Comparison of ENCODE assay signal across 30 cellular contexts in genomic region chr7:69130421-69130820, GRCh38.
"Had no signal": no experiment of that assay in that cellular context is flagged by ENCODE, and none has a peak within 500 bp of the region (broad histone marks: within the 10 kb centered on the region; RNA-seq: fewer than 3 reads in every experiment).

No MANE protein-coding gene starts in this region.

- H3K4me3 ChIP-seq: ascending aorta, breast epithelium, cardiac muscle cell, colonic mucosa, esophagus squamous epithelium had no signal

- H3K9me3 ChIP-seq: ascending aorta, breast epithelium, colonic mucosa, esophagus squamous epithelium had no signal

- H3K9me3 Mint-ChIP-seq: activated B cell treated with CpG ODN at 0.5 μM for 24 hours had no signal

- H3K27ac Mint-ChIP-seq: activated B cell treated with CpG ODN at 0.5 μM for 24 hours; activated CD4-positive, alpha-beta memory T cell treated with anti-CD3 and anti-CD28 coated beads for 36 hours; activated CD4-positive, alpha-beta T cell treated with anti-CD3 and anti-CD28 coated beads for 36 hours; activated CD4-positive, alpha-beta T cell treated with anti-CD3 and anti-CD28 coated beads, Interleukin-2, amount 10 ng/mL, durations not matched to agents 24 days and 14 days; activated CD8-positive, alpha-beta T cell treated with anti-CD3 and anti-CD28 coated beads, Interleukin-2, amount 10 ng/mL, durations not matched to agents 7 days and 5 days; activated naive CD4-positive, alpha-beta T cell treated with anti-CD3 and anti-CD28 coated beads, Interleukin-2, amount 10 ng/mL, durations not matched to agents 7 days and 5 days; activated naive CD4-positive, alpha-beta T cell treated with anti-CD3 and anti-CD28 coated beads, Interleukin-2, amount 50 U/mL, for 72 hours; activated naive CD8-positive, alpha-beta T cell treated with anti-CD3 and anti-CD28 coated beads, Interleukin-2, amount 10 ng/mL, durations not matched to agents 7 days and 5 days; activated T-cell treated with anti-CD3 and anti-CD28 coated beads, Interleukin-2, amount 50 U/mL, for 24 hours; activated T-cell treated with anti-CD3 and anti-CD28 coated beads, Interleukin-2, amount 50 U/mL, for 72 hours; T-helper 17 cell; T-helper 2 cell treated with Interferon-gamma antibody and Interleukin-4, amounts not matched to agents 5 μg/mL and 100 μg/mL, for 36 hours had no signal

- H3K4me1 ChIP-seq: ascending aorta, breast epithelium, colonic mucosa, esophagus squamous epithelium had no signal

- H3K4me3 Mint-ChIP-seq: activated B cell treated with CpG ODN at 0.5 μM for 24 hours; activated CD4-positive, alpha-beta memory T cell treated with anti-CD3 and anti-CD28 coated beads for 36 hours; activated CD4-positive, alpha-beta T cell treated with anti-CD3 and anti-CD28 coated beads for 36 hours; activated CD4-positive, alpha-beta T cell treated with anti-CD3 and anti-CD28 coated beads, Interleukin-2, amount 10 ng/mL, durations not matched to agents 24 days and 14 days; activated CD8-positive, alpha-beta T cell treated with anti-CD3 and anti-CD28 coated beads, Interleukin-2, amount 10 ng/mL, durations not matched to agents 7 days and 5 days; activated naive CD4-positive, alpha-beta T cell treated with anti-CD3 and anti-CD28 coated beads, Interleukin-2, amount 10 ng/mL, durations not matched to agents 7 days and 5 days; activated naive CD8-positive, alpha-beta T cell treated with anti-CD3 and anti-CD28 coated beads, Interleukin-2, amount 10 ng/mL, durations not matched to agents 7 days and 5 days; activated T-cell treated with anti-CD3 and anti-CD28 coated beads, Interleukin-2, amount 50 U/mL, for 24 hours; activated T-cell treated with anti-CD3 and anti-CD28 coated beads, Interleukin-2, amount 50 U/mL, for 72 hours; T-helper 17 cell; T-helper 2 cell treated with Interferon-gamma antibody and Interleukin-4, amounts not matched to agents 5 μg/mL and 100 μg/mL, for 36 hours had no signal

- H3K36me3 ChIP-seq: ascending aorta, breast epithelium, cardiac muscle cell, colonic mucosa, esophagus squamous epithelium, WERI-Rb-1 had no signal

- ATAC-seq: activated CD4-positive, alpha-beta T cell treated with anti-CD3 and anti-CD28 coated beads for 36 hours; activated CD8-positive, alpha-beta T cell treated with anti-CD3 and anti-CD28 coated beads, Interleukin-2, amount 10 ng/mL, durations not matched to agents 7 days and 5 days; activated naive CD4-positive, alpha-beta T cell treated with anti-CD3 and anti-CD28 coated beads, Interleukin-2, amount 50 U/mL, for 72 hours; activated T-cell treated with anti-CD3 and anti-CD28 coated beads, Interleukin-2, amount 50 U/mL, for 72 hours; T-helper 17 cell had no signal

- H3K27me3 ChIP-seq: ascending aorta, colonic mucosa had no signal

- H3K27me3 Mint-ChIP-seq: activated CD4-positive, alpha-beta memory T cell treated with anti-CD3 and anti-CD28 coated beads for 36 hours; activated CD4-positive, alpha-beta T cell treated with anti-CD3 and anti-CD28 coated beads, Interleukin-2, amount 10 ng/mL, durations not matched to agents 24 days and 14 days; activated naive CD4-positive, alpha-beta T cell treated with anti-CD3 and anti-CD28 coated beads, Interleukin-2, amount 10 ng/mL, durations not matched to agents 7 days and 5 days; activated naive CD8-positive, alpha-beta T cell treated with anti-CD3 and anti-CD28 coated beads, Interleukin-2, amount 10 ng/mL, durations not matched to agents 7 days and 5 days; T-helper 17 cell had no signal

- DNase-seq: activated B cell treated with CpG ODN at 0.5 μM for 24 hours; activated CD4-positive, alpha-beta memory T cell treated with anti-CD3 and anti-CD28 coated beads for 36 hours; activated CD4-positive, alpha-beta T cell treated with anti-CD3 and anti-CD28 coated beads for 36 hours; activated CD4-positive, alpha-beta T cell treated with anti-CD3 and anti-CD28 coated beads, Interleukin-2, amount 10 ng/mL, durations not matched to agents 24 days and 14 days; activated CD4-positive, CD25-positive, alpha-beta regulatory T cell treated with anti-CD3 and anti-CD28 coated beads, Interleukin-2, amount 50 U/mL, for 72 hours; activated CD8-positive, alpha-beta memory T cell treated with anti-CD3 and anti-CD28 coated beads, Interleukin-2, amount 50 U/mL, for 48 hours; activated CD8-positive, alpha-beta T cell treated with anti-CD3 and anti-CD28 coated beads, Interleukin-2, amount 10 ng/mL, durations not matched to agents 7 days and 5 days; activated gamma-delta T cell; activated naive CD4-positive, alpha-beta T cell; activated naive CD4-positive, alpha-beta T cell treated with anti-CD3 and anti-CD28 coated beads, Interleukin-2, amount 10 ng/mL, durations not matched to agents 7 days and 5 days; activated naive CD8-positive, alpha-beta T cell treated with anti-CD3 and anti-CD28 coated beads, Interleukin-2, amount 10 ng/mL, durations not matched to agents 7 days and 5 days; activated T-cell treated with anti-CD3 and anti-CD28 coated beads for 4 hours; activated T-cell treated with anti-CD3 and anti-CD28 coated beads, Interleukin-2, amount 50 U/mL, for 24 hours; activated T-cell treated with anti-CD3 and anti-CD28 coated beads, Interleukin-2, amount 50 U/mL, for 72 hours; central memory CD4-positive, alpha-beta T cell; cerebellar nuclear complex; colonic mucosa; effector CD8-positive, alpha-beta T cell; esophagus squamous epithelium; head of caudate nucleus; T-helper 17 cell; T1000; WERI-Rb-1 had no signal

- H3K27ac ChIP-seq: ascending aorta, breast epithelium, cardiac muscle cell, colonic mucosa, epithelial cell of prostate, esophagus squamous epithelium, WERI-Rb-1 had no signal

- H3K36me3 Mint-ChIP-seq: activated CD4-positive, alpha-beta memory T cell treated with anti-CD3 and anti-CD28 coated beads for 36 hours; activated naive CD4-positive, alpha-beta T cell treated with anti-CD3 and anti-CD28 coated beads, Interleukin-2, amount 10 ng/mL, durations not matched to agents 7 days and 5 days; activated naive CD8-positive, alpha-beta T cell treated with anti-CD3 and anti-CD28 coated beads, Interleukin-2, amount 10 ng/mL, durations not matched to agents 7 days and 5 days; brain had no signal

- H3K4me1 Mint-ChIP-seq: activated B cell treated with CpG ODN at 0.5 μM for 24 hours; activated CD4-positive, alpha-beta T cell treated with anti-CD3 and anti-CD28 coated beads, Interleukin-2, amount 10 ng/mL, durations not matched to agents 24 days and 14 days; activated naive CD4-positive, alpha-beta T cell treated with anti-CD3 and anti-CD28 coated beads, Interleukin-2, amount 10 ng/mL, durations not matched to agents 7 days and 5 days; activated naive CD8-positive, alpha-beta T cell treated with anti-CD3 and anti-CD28 coated beads, Interleukin-2, amount 10 ng/mL, durations not matched to agents 7 days and 5 days; T-helper 17 cell had no signal
